20 cellular contexts compared by ENCODE assay signal in the genomic region with DNA sequence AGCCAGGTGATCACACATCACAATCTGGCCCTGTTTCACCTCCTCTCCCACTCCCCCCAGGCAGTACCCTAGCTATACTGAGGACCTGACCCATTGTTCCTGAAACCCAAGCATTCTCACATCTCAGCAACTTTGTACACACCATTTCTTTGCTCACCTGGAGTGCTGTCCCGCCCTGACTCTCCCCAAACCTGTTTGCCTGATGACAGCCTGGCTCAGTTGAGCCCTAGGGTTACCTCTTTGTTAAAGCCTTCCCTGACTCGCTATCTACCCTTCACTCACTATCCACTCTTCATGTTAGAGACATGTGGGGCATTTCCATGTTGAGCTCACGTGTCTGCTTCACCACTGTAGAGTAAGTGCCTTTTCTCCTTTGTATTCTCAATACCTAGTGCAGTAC. TPM values are rescaled to one million over a fixed set of nuclear protein-coding genes. Genes with fewer than 3 reads are reported as not detected.
"Had no signal": no experiment of that assay in that cellular context is flagged by ENCODE, and none has a peak within 500 bp of the region (broad histone marks: within the 10 kb centered on the region; RNA-seq: fewer than 3 reads in every experiment).

No MANE protein-coding gene starts in this region.

- H3K36me3 ChIP-seq: esophagus muscularis mucosa, gastrocnemius medialis, left ventricle myocardium inferior, neutrophil, ovary, prostate gland had no signal

- H3K36me3 Mint-ChIP-seq: activated naive CD4-positive, alpha-beta T cell treated with anti-CD3 and anti-CD28 coated beads, Interleukin-2, amount 50 U/mL, for 24 hours; mesothelial cell of epicardium; naive thymus-derived CD8-positive, alpha-beta T cell had no signal

- H3K4me3 Mint-ChIP-seq: activated naive CD4-positive, alpha-beta T cell treated with anti-CD3 and anti-CD28 coated beads, Interleukin-2, amount 50 U/mL, for 24 hours; brain; mesothelial cell of epicardium; naive thymus-derived CD8-positive, alpha-beta T cell had no signal

- H3K9me3 ChIP-seq: esophagus muscularis mucosa, gastrocnemius medialis, left ventricle myocardium inferior, neutrophil, ovary, prostate gland had no signal

- H3K9me3 Mint-ChIP-seq: activated naive CD4-positive, alpha-beta T cell treated with anti-CD3 and anti-CD28 coated beads, Interleukin-2, amount 50 U/mL, for 24 hours; mesothelial cell of epicardium; naive thymus-derived CD8-positive, alpha-beta T cell had no signal

- H3K4me1 ChIP-seq: prostate gland had no signal

- H3K4me1 Mint-ChIP-seq: activated naive CD4-positive, alpha-beta T cell treated with anti-CD3 and anti-CD28 coated beads, Interleukin-2, amount 50 U/mL, for 24 hours; mesothelial cell of epicardium; naive thymus-derived CD8-positive, alpha-beta T cell had no signal

- ATAC-seq: gastrocnemius medialis; naive thymus-derived CD8-positive, alpha-beta T cell; stimulated activated naive CD8-positive, alpha-beta T cell treated with anti-CD3 and anti-CD28 coated beads, Interleukin-15, Interleukin-2, amounts not matched to agents 100 U/mL and 50 U/mL, for 24 hours had no signal

- H3K27ac ChIP-seq: esophagus muscularis mucosa, gastrocnemius medialis, left ventricle myocardium inferior, neutrophil, ovary, prostate gland had no signal

- H3K27ac Mint-ChIP-seq: activated naive CD4-positive, alpha-beta T cell treated with anti-CD3 and anti-CD28 coated beads, Interleukin-2, amount 50 U/mL, for 24 hours; mesothelial cell of epicardium; naive thymus-derived CD8-positive, alpha-beta T cell had no signal

- DNase-seq: activated CD4-positive, alpha-beta T cell treated with anti-CD3 and anti-CD28 coated beads for 1 hour; activated gamma-delta T cell treated with Interleukin-2 at 50 U/mL for 16 hours; activated T-cell treated with anti-CD3 and anti-CD28 coated beads, Interleukin-2, amount 50 U/mL, for 1 hour; anterior cingulate cortex; central memory CD4-positive, alpha-beta T cell; effector CD8-positive, alpha-beta T cell; gastrocnemius medialis; hippocampal formation; left ventricle myocardium inferior; naive thymus-derived CD8-positive, alpha-beta T cell; ovary; stimulated activated CD4-positive, alpha-beta T cell treated with anti-CD3 and anti-CD28 coated beads, Interleukin-2, amount 100 ng/mL, for 48 hours; stimulated activated naive CD8-positive, alpha-beta T cell treated with anti-CD3 and anti-CD28 coated beads, Interleukin-15, Interleukin-2, amounts not matched to agents 100 U/mL and 50 U/mL, for 24 hours; T-helper 9 cell had no signal

- H3K4me3 ChIP-seq: esophagus muscularis mucosa, gastrocnemius medialis, left ventricle myocardium inferior, ovary, prostate gland had no signal

- H3K27me3 ChIP-seq: esophagus muscularis mucosa, gastrocnemius medialis, neutrophil, ovary had no signal

- H3K27me3 Mint-ChIP-seq: brain had no signal

RNA-seq across cellular contexts. Expression of gene GREB1L, which starts 49.1 kb away (rescaled TPM):
- total RNA-seq: naive thymus-derived CD8-positive, alpha-beta T cell had no signal
